In genomic region chr12:57845478-57846284, GRCh38 we compare ENCODE assay signal across 8 cellular contexts. TPM values are rescaled to one million over a fixed set of nuclear protein-coding genes. Genes with fewer than 3 reads are reported as not detected.
DNase-seq lines count a peak whose midpoint lies in the region; ATAC-seq, FAIRE-seq and TF ChIP-seq lines count a peak whose summit lies in the region.

No MANE protein-coding gene starts in this region.

- no peak for DNase-seq in GM18507 (ENCODE audit: extremely low spot score, insufficient read length, low read depth)
- peak; percentile 65 to 83 (median 82) for DNase-seq in Peyer's patch
- DNase-seq in activated naive CD4-positive, alpha-beta T cell (lab: John Stamatoyannopoulos, UW): peak; percentile 31 to 49 (median 44)
- peak in 1 of 2 donors; percentile 34 for DNase-seq in foreskin keratinocyte
- DNase-seq in neural progenitor cell (ENCODE audit: low spot score): peak; percentile 83
- DNase-seq in transverse colon: peak; percentile 77

- in situ Hi-C loops in transverse colon (cut with MboI; ENCODE audit: low pct_ligation_motif_present in 1 of 4, low pct_unique_long_range_greater_than_20kb in 1 of 4, low sequenced_read_pairs in 3 of 4): loop anchor here in 2 of 4 donors (5.0 to 10.0 kb wide), 2 partner anchors 47 to 49 kb away; no protein-coding TSS in a partner anchor

- H3K27ac ChIP-seq in 22Rv1 (peak overlapping the region; percentile 91), Peyer's patch (peak overlapping the region; percentile 97 to 100 (median 100)), foreskin keratinocyte (peak overlapping the region; percentile 85), neural progenitor cell (peak overlapping the region; percentile 100), transverse colon (peak overlapping the region; percentile 98 to 99 (median 98))

- TF ChIP-seq CTCF in 22Rv1 (IDR thresholded peaks at IDR 0.05) (no peak), Peyer's patch (IDR thresholded peaks at IDR 0.05) (no peak), foreskin keratinocyte (conservative IDR thresholded peaks at IDR 0.05) (no peak), neural progenitor cell (IDR thresholded peaks at IDR 0.05) (no peak), transverse colon (IDR thresholded peaks at IDR 0.05) (no peak)

- H3K36me3 Mint-ChIP-seq in neural progenitor cell: no peaks in the 10 kb centered on the region

- H3K9me3 Mint-ChIP-seq in neural progenitor cell: no peaks in the 10 kb centered on the region

- H4K20me1 ChIP-seq in neural progenitor cell (ENCODE audit: low read depth): peaks cover 53% of the 10 kb centered on the region

- H3K4me1 ChIP-seq in Peyer's patch: peaks cover 16 to 43% (median 25%) of the 10 kb centered on the region in 4 donors
- peaks cover 22% of the 10 kb centered on the region for H3K4me1 ChIP-seq in foreskin keratinocyte
- peaks cover 39% of the 10 kb centered on the region for H3K4me1 ChIP-seq in neural progenitor cell
- peaks cover 27 to 44% (median 40%) of the 10 kb centered on the region in 4 donors for H3K4me1 ChIP-seq in transverse colon

- H3K4me3 ChIP-seq in Peyer's patch (peak overlapping the region; percentile 88 to 99 (median 98)), neural progenitor cell (peak overlapping the region; percentile 95), transverse colon (peak overlapping the region; percentile 66 to 98 (median 84))

- peak overlapping the region; percentile 80 for H3K4me2 ChIP-seq in neural progenitor cell

- peak overlapping the region; percentile 98 for H3K9ac ChIP-seq in neural progenitor cell

- H3K9me3 ChIP-seq in Peyer's patch (no peaks in the 10 kb centered on the region), neural progenitor cell (ENCODE audit: low read depth) (no peaks in the 10 kb centered on the region), transverse colon (no peaks in the 10 kb centered on the region)

- intact Hi-C loops in transverse colon (cut with DNase I; ENCODE audit: low total_unique reads): no loop called here

- H3K27me3 Mint-ChIP-seq in neural progenitor cell (ENCODE audit: insufficient read depth, low read depth): peaks cover 4% of the 10 kb centered on the region

- H3K27me3 ChIP-seq in Peyer's patch (no peaks in the 10 kb centered on the region), foreskin keratinocyte (no peaks in the 10 kb centered on the region), neural progenitor cell (no peaks in the 10 kb centered on the region), transverse colon (no peaks in the 10 kb centered on the region)

- WGBS in transverse colon (ENCODE audit: low coverage in 1 of 2), 2 donors: 0% methylated on average over 34 of the region's 81 CpGs; no CpG with 5 or more reads in 1 of the 2 donors

- H2AFZ ChIP-seq in neural progenitor cell (replicated peaks): no peak overlapping the region

- H3K27ac Mint-ChIP-seq in neural progenitor cell: peak overlapping the region; percentile 60

- H3K36me3 ChIP-seq in Peyer's patch (no peaks in the 10 kb centered on the region), neural progenitor cell (no peaks in the 10 kb centered on the region), transverse colon (no peaks in the 10 kb centered on the region)

- TF ChIP-seq EP300 in transverse colon (IDR thresholded peaks at IDR 0.05; ENCODE audit: low read depth): no peak

- H3K4me3 Mint-ChIP-seq in neural progenitor cell: peak overlapping the region; percentile 92

- peak; percentile 36 for FAIRE-seq in GM18507 (lab: Jason Lieb, UNC)

- peak; percentile 32 to 48 for TF ChIP-seq POLR2A in Peyer's patch (IDR thresholded peaks at IDR 0.05)
- peak; percentile 58 for TF ChIP-seq POLR2A in transverse colon (IDR thresholded peaks at IDR 0.05)

- H3K79me2 ChIP-seq in neural progenitor cell (ENCODE audit: low read depth): peaks cover 56% of the 10 kb centered on the region

- H3K4me1 Mint-ChIP-seq in neural progenitor cell: peaks cover 50% of the 10 kb centered on the region

- peaks cover 40% of the 10 kb centered on the region for H3F3A ChIP-seq in neural progenitor cell (ENCODE audit: low read depth)

- peak; percentile 28 for ATAC-seq in HG03064 (IDR thresholded peaks at IDR 0.05; ENCODE audit: low read depth, unreplicated experiment)
- peak; percentile 2 for ATAC-seq in foreskin keratinocyte

RNA-seq across cellular contexts. Expression of gene CTDSP2, which starts 0.8 kb away (rescaled TPM):
- 100 to 1,000 TPM in 3 of 4 donors, 10 to 100 TPM in 1; 87.5 to 196 (median 128) TPM for total RNA-seq in Peyer's patch
- total RNA-seq in foreskin keratinocyte: 55.3 and 60.4 TPM in 2 replicates
- 31.9 and 32.1 TPM in 2 replicates for polyA plus RNA-seq in foreskin keratinocyte
- total RNA-seq in neural progenitor cell (ENCODE audit: low replicate concordance): 43.6 and 73.2 TPM in 2 replicates
- total RNA-seq in transverse colon: 100 to 1,000 TPM; 174 to 268 (median 231) TPM

RNA-seq across cellular contexts. Expression of gene AVIL, which starts 27.1 kb away (rescaled TPM):
- total RNA-seq in Peyer's patch (10 to 100 TPM; 12.4 to 20.8 (median 16.8) TPM), foreskin keratinocyte (0.51 and 0.63 TPM in 2 replicates), neural progenitor cell (ENCODE audit: low replicate concordance) (0.12 and 0.37 TPM in 2 replicates), transverse colon (10 to 100 TPM in 2 of 4 donors, 1 to 10 TPM in 2; 3.0 to 21.1 (median 9.1) TPM)
- 0.28 TPM in 2 replicates for polyA plus RNA-seq in foreskin keratinocyte
